In genomic region chr16:16127469-16128116, GRCh38 we compare ENCODE assay signal across 8 cellular contexts.
DNase-seq lines count a peak whose midpoint lies in the region; ATAC-seq and TF ChIP-seq lines count a peak whose summit lies in the region.

No MANE protein-coding gene starts in this region.

- H3K9me3 Mint-ChIP-seq in activated CD8-positive, alpha-beta T cell treated with anti-CD3 and anti-CD28 coated beads for 36 hours = peaks cover 12% of the 10 kb centered on the region
- peaks cover 4 to 6% of the 10 kb centered on the region in 2 donors for H3K9me3 Mint-ChIP-seq in effector memory CD8-positive, alpha-beta T cell
- peaks cover 15% of the 10 kb centered on the region for H3K9me3 Mint-ChIP-seq in mesothelial cell of epicardium

- peak; percentile 76 for DNase-seq in AG08396 (ENCODE audit: low spot score)
- DNase-seq in GM13977 (ENCODE audit: low spot score) = peak; percentile 80
- DNase-seq in NCI-H524 (lab: John Stamatoyannopoulos, UW) = peak; percentile 45 to 72
- DNase-seq in activated CD8-positive, alpha-beta T cell treated with anti-CD3 and anti-CD28 coated beads for 36 hours = peak; percentile 77
- DNase-seq in effector memory CD8-positive, alpha-beta T cell = peak; percentile 51 to 72 (median 64)
- DNase-seq in mesothelial cell of epicardium (ENCODE audit: low spot score in 2 of 2, unreplicated experiment in 2 of 2) = peak; percentile 46 to 76
- DNase-seq in stimulated activated CD8-positive, alpha-beta memory T cell treated with anti-CD3 and anti-CD28 coated beads, Interleukin-2, amount 100 ng/mL, for 1 hour (ENCODE audit: low read depth in 2 of 2) = peak; percentile 26 to 43

- no peaks in the 10 kb centered on the region for H3K27me3 Mint-ChIP-seq in activated CD8-positive, alpha-beta T cell treated with anti-CD3 and anti-CD28 coated beads for 36 hours
- H3K27me3 Mint-ChIP-seq in effector memory CD8-positive, alpha-beta T cell = no peaks in the 10 kb centered on the region
- H3K27me3 Mint-ChIP-seq in mesothelial cell of epicardium (ENCODE audit: low read depth) = no peaks in the 10 kb centered on the region

- peaks cover 55% of the 10 kb centered on the region for H3K36me3 Mint-ChIP-seq in activated CD8-positive, alpha-beta T cell treated with anti-CD3 and anti-CD28 coated beads for 36 hours (ENCODE audit: low read depth)
- H3K36me3 Mint-ChIP-seq in effector memory CD8-positive, alpha-beta T cell (ENCODE audit: insufficient read depth) = peaks cover 73% of the 10 kb centered on the region
- peaks cover 42% of the 10 kb centered on the region for H3K36me3 Mint-ChIP-seq in mesothelial cell of epicardium

- ATAC-seq in activated CD8-positive, alpha-beta T cell treated with anti-CD3 and anti-CD28 coated beads for 36 hours = peak; percentile 97
- ATAC-seq in effector memory CD8-positive, alpha-beta T cell (replicated peaks) = peak; percentile 76
- no peak for ATAC-seq in HG02759 (IDR thresholded peaks at IDR 0.05; ENCODE audit: unreplicated experiment)

- CTCF ChIA-PET in activated CD8-positive, alpha-beta T cell treated with anti-CD3 and anti-CD28 coated beads for 36 hours (lab: Charles Lee) = interaction anchor here (0.6 to 1.7 kb wide), 13 partner anchors 9 to 367 kb away, joined by 3 to 6 read pairs (median 3); no protein-coding TSS in a partner anchor

- H3K4me3 Mint-ChIP-seq in activated CD8-positive, alpha-beta T cell treated with anti-CD3 and anti-CD28 coated beads for 36 hours = no peak overlapping the region
- no peak overlapping the region for H3K4me3 Mint-ChIP-seq in effector memory CD8-positive, alpha-beta T cell
- H3K4me3 Mint-ChIP-seq in mesothelial cell of epicardium = no peak overlapping the region

- in situ Hi-C loops in GM13977 (cut with MboI; ENCODE audit: low pct_unique_long_range_greater_than_20kb, low sequenced_read_pairs, unreplicated experiment) = loop anchor here (10.0 kb wide), 1 partner anchor 363 kb away; no protein-coding TSS in a partner anchor

- POLR2A ChIA-PET in activated CD8-positive, alpha-beta T cell treated with anti-CD3 and anti-CD28 coated beads for 36 hours (lab: Charles Lee) = interaction anchor here (0.6 kb wide), 1 partner anchor 294 kb away, joined by 3 read pairs; no protein-coding TSS in a partner anchor

- intact Hi-C loops in activated CD8-positive, alpha-beta T cell treated with anti-CD3 and anti-CD28 coated beads for 36 hours (cut with micrococcal nuclease) = loop anchor here (5.0 kb wide), 1 partner anchor 365 kb away; no protein-coding TSS in a partner anchor

- H3K27ac Mint-ChIP-seq in activated CD8-positive, alpha-beta T cell treated with anti-CD3 and anti-CD28 coated beads for 36 hours = peak overlapping the region; percentile 64
- no peak overlapping the region for H3K27ac Mint-ChIP-seq in effector memory CD8-positive, alpha-beta T cell
- peak overlapping the region; percentile 47 for H3K27ac Mint-ChIP-seq in mesothelial cell of epicardium

- H3K4me1 Mint-ChIP-seq in activated CD8-positive, alpha-beta T cell treated with anti-CD3 and anti-CD28 coated beads for 36 hours (ENCODE audit: low read depth) = peaks cover 3% of the 10 kb centered on the region
- peaks cover 0 to 3% of the 10 kb centered on the region in 2 donors for H3K4me1 Mint-ChIP-seq in effector memory CD8-positive, alpha-beta T cell (ENCODE audit: low read depth in 2 of 2)
- H3K4me1 Mint-ChIP-seq in mesothelial cell of epicardium = no peaks in the 10 kb centered on the region

- TF ChIP-seq CTCF in GM13977 (IDR thresholded peaks at IDR 0.05; ENCODE audit: extremely low read depth, insufficient read depth, missing control alignments) = peak; percentile 81
- peak; percentile 85 for TF ChIP-seq CTCF in activated CD8-positive, alpha-beta T cell treated with anti-CD3 and anti-CD28 coated beads for 36 hours (IDR thresholded peaks at IDR 0.05)
- TF ChIP-seq CTCF in mesothelial cell of epicardium (IDR thresholded peaks at IDR 0.05; ENCODE audit: unreplicated experiment) = peak; percentile 86

Comparison
In these comparisons a context has a peak if more than half of its experiments do, and no peak if none do; other contexts are left out.
1. H3K27ac Mint-ChIP-seq: peak in activated CD8-positive, alpha-beta T cell treated with anti-CD3 and anti-CD28 coated beads for 36 hours (single experiment) and mesothelial cell of epicardium (single experiment); none in effector memory CD8-positive, alpha-beta T cell (0 of 2).
2. Peak in every context shown above with its lines, with median percentiles within 50 percentile points of each other: DNase-seq and CTCF ChIP-seq.